24 cellular contexts compared by ENCODE assay signal in the genomic region with DNA sequence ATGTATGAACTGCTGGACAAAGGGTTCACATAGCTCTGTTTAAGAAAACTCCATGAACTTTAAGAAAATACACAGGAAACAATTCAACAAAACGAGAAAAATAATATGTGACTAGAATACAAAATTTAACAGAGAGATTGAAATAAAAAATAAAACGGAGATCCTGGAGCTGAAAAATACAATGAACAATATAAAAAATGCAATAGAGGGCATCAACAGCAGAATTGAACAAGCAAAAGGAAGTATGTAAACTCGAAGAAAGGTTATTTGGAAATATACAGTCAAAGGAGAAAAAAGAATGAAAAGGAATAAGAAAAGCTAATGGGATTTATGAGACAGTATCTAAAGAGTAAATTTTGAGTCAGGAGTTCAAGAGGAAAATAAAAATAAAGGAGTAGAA.
DNase-seq lines count a peak whose midpoint lies in the region; ATAC-seq and TF ChIP-seq lines count a peak whose summit lies in the region.
"Had no signal": no experiment of that assay in that cellular context is flagged by ENCODE, and none has a peak within 500 bp of the region (broad histone marks: within the 10 kb centered on the region; RNA-seq: fewer than 3 reads in every experiment).

No MANE protein-coding gene starts in this region.

- no peak overlapping the region for H3K4me3 Mint-ChIP-seq in endodermal cell
- H3K4me3 Mint-ChIP-seq: B cell; CD4-positive, alpha-beta T cell; CD8-positive, alpha-beta T cell had no signal

- peaks cover 33% of the 10 kb centered on the region for H3K9me3 ChIP-seq in endodermal cell (ENCODE audit: control insufficient read depth, low read length)
- H3K9me3 ChIP-seq: A549, Caco-2 had no signal

- H3K27ac Mint-ChIP-seq in endodermal cell = no peak overlapping the region
- H3K27ac Mint-ChIP-seq: B cell; CD4-positive, alpha-beta T cell; CD8-positive, alpha-beta T cell had no signal

- H3K36me3 ChIP-seq in endodermal cell (ENCODE audit: control insufficient read depth, insufficient read depth, low read length) = no peaks in the 10 kb centered on the region
- H3K36me3 ChIP-seq: BLaER1 treated with 17β-estradiol and CSF1 and Interleukin-3, amounts not matched to agents 10 nM and 100 nM had no signal

- no peak overlapping the region for H3K27ac ChIP-seq in endodermal cell (ENCODE audit: low read depth, low read length)
- H3K27ac ChIP-seq: 22Rv1; A549; BLaER1 treated with 17β-estradiol and CSF1 and Interleukin-3, amounts not matched to agents 10 nM and 100 nM; C4-2B had no signal

- in situ Hi-C loops in Caki2 (cut with HindIII; ENCODE audit: low pct_unique_long_range_greater_than_20kb, low sequenced_read_pairs) = no loop called here
- in situ Hi-C loops in KBM-7 (cut with MboI; ENCODE audit: low pct_unique_long_range_greater_than_20kb, low sequenced_read_pairs) = no loop called here

- WGBS in endodermal cell (ENCODE audit: insufficient coverage in 1 of 2, insufficient read length in 1 of 2), 2 experiments = 94 to 96% methylated on average over 2 to 3 of the region's 3 CpGs

- ATAC-seq in GM19324 (IDR thresholded peaks at IDR 0.05; ENCODE audit: low FRiP score, unreplicated experiment) = no peak
- ATAC-seq: A549; CD8-positive, alpha-beta T cell; GM12878 had no signal

- no peaks in the 10 kb centered on the region for H3K4me1 ChIP-seq in endodermal cell (ENCODE audit: control insufficient read depth, insufficient read depth, low read length)
- H3K4me1 ChIP-seq: A549; BLaER1 treated with 17β-estradiol and CSF1 and Interleukin-3, amounts not matched to agents 10 nM and 100 nM; Caco-2 had no signal

- no peak overlapping the region for H3K9ac ChIP-seq in endodermal cell (ENCODE audit: extremely low read depth, low read length, poor library complexity, severe bottlenecking)
- H3K9ac ChIP-seq: BLaER1 treated with 17β-estradiol and CSF1 and Interleukin-3, amounts not matched to agents 10 nM and 100 nM had no signal

- peaks cover 5% of the 10 kb centered on the region for H3K36me3 Mint-ChIP-seq in endodermal cell (ENCODE audit: low read depth)
- H3K36me3 Mint-ChIP-seq: CD8-positive, alpha-beta T cell had no signal

- H3K4me3 ChIP-seq in endodermal cell (ENCODE audit: low read length) = peak overlapping the region; percentile 44
- H3K4me3 ChIP-seq: A549; BLaER1 treated with 17β-estradiol and CSF1 and Interleukin-3, amounts not matched to agents 10 nM and 100 nM; GM12878 had no signal

- H3K27me3 Mint-ChIP-seq in endodermal cell (ENCODE audit: insufficient read depth) = no peaks in the 10 kb centered on the region
- H3K27me3 Mint-ChIP-seq: B cell; CD4-positive, alpha-beta T cell had no signal

- no peaks in the 10 kb centered on the region for H3K27me3 ChIP-seq in endodermal cell (ENCODE audit: control insufficient read depth, insufficient read depth, low read length, poor library complexity, severe bottlenecking)
- H3K27me3 ChIP-seq: BLaER1 treated with 17β-estradiol and CSF1 and Interleukin-3, amounts not matched to agents 10 nM and 100 nM had no signal

- DNase-seq in NCI-H2171 treated with DMSO at 0.1 percent for 48 hours (lab: John Stamatoyannopoulos, UW) (peak; percentile 6), NCI-H2171 (lab: John Stamatoyannopoulos, UW) (no peak), Caki2 (ENCODE audit: low read depth) (peak; percentile 1), KBM-7 (peak; percentile 3), endodermal cell (no peak)
- DNase-seq in stimulated activated naive CD4-positive, alpha-beta T cell (lab: John Stamatoyannopoulos, UW) = no peak
- DNase-seq: AML-193; Caco-2; CD4-positive, alpha-beta T cell; CD8-positive, alpha-beta T cell; DMS 273 treated with DMSO at 0.1 percent for 48 hours; DMS153; DMS53; DMS79; DND-41; EL; GDM1 had no signal

- no peak for TF ChIP-seq CTCF in endodermal cell (conservative IDR thresholded peaks at IDR 0.05)

- H3K9me3 Mint-ChIP-seq in endodermal cell = peaks cover 27% of the 10 kb centered on the region

- no peaks in the 10 kb centered on the region for H3K4me1 Mint-ChIP-seq in endodermal cell
- H3K4me1 Mint-ChIP-seq: B cell had no signal

Comparison
In these comparisons a context has a peak if more than half of its experiments do, and no peak if none do; other contexts are left out.
1. DNase-seq: peak in NCI-H2171 treated with DMSO at 0.1 percent for 48 hours (single experiment), Caki2 (single experiment) and KBM-7 (single experiment); none in NCI-H2171 (single experiment), endodermal cell (single experiment) and stimulated activated naive CD4-positive, alpha-beta T cell (0 of 6).